In the genomic region with DNA sequence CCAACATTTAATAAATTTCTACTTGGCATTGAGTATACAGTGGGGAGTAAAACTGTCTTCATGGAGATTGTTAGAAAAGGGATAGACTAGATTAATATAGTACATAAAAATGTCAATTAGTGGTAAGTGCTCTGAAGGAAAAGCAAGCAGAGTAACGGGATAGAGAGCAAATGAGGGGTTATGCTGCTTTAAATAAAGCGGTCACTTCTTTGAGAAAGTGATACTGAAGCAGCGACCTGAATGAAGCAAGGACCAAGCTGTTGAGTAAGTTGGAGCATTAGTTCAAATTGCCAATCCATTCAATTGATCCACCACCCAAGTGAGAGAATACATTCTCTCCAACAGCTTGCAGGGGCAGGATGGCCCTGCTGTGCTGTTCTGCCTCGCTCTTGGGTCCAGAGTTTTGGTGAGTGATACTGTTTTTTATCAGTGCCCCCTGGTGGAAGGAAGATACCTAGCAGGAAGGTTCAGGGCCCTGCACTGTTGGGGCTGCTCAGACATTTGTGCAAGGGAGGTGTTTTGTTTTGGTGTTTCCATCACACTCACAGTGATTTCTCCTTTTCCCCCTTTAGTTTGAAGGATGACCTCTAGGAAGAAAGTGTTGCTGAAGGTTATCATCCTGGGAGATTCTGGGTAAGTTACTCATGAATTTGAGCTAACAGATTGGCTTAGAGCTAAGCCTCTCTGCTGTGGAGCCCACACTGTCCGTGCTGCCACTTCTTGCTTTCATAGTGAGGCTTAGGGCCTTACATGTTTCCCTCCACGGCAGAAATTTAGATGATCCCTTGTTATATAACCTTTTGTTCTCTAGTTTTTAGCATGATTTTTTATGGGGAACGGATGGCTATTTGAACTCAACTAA, we compare ENCODE assay signal across 8 cellular contexts.
DNase-seq lines count a peak whose midpoint lies in the region; ATAC-seq and TF ChIP-seq lines count a peak whose summit lies in the region.

No MANE protein-coding gene starts in this region.

- peak; percentile 91 to 92 for ATAC-seq in right cardiac atrium
- ATAC-seq in HG03097 (IDR thresholded peaks at IDR 0.05; ENCODE audit: low FRiP score, unreplicated experiment) = no peak

- H3K4me1 ChIP-seq in HAP-1 = peaks cover 4% of the 10 kb centered on the region
- H3K4me1 ChIP-seq in right cardiac atrium (ENCODE audit: control insufficient read depth, insufficient read depth, low read length) = peaks cover 10% of the 10 kb centered on the region
- H3K4me1 ChIP-seq in sigmoid colon = peaks cover 0 to 29% (median 23%) of the 10 kb centered on the region in 4 donors

- no peak overlapping the region for H3K4me2 ChIP-seq in SU-DHL-6 (ENCODE audit: low read depth, low read length, poor library complexity, severe bottlenecking)

- peak; percentile 74 for TF ChIP-seq CTCF in SU-DHL-6 (IDR thresholded peaks at IDR 0.05; ENCODE audit: insufficient read depth, low read length, poor library complexity, severe bottlenecking)
- TF ChIP-seq CTCF in sigmoid colon (IDR thresholded peaks at IDR 0.05) = peak; percentile 59 to 86 (median 81)

- no peaks in the 10 kb centered on the region for H4K20me1 ChIP-seq in SU-DHL-6 (ENCODE audit: low read depth, low read length)

- DNase-seq in GM03348 (ENCODE audit: low spot score) (peak; percentile 82), HAP-1 (ENCODE audit: low spot score in 2 of 2) (peak; percentile 58 to 76), MV-4-11 (lab: John Stamatoyannopoulos, UW) (peak; percentile 51), amniotic stem cell (lab: John Stamatoyannopoulos, UW) (peak; percentile 22), right cardiac atrium (peak; percentile 33 to 72 (median 55)), sigmoid colon (peak; percentile 71)

- H3K9ac ChIP-seq in SU-DHL-6 (ENCODE audit: low read length) = no peak overlapping the region

- TF ChIP-seq POLR2A in sigmoid colon (IDR thresholded peaks at IDR 0.05) = no peak

- intact Hi-C loops in right cardiac atrium (cut with DNase I) (loop anchor here in 3 of 4 donors (5.0 to 10.0 kb wide), 3 partner anchors 50 to 113 kb away; no protein-coding TSS in a partner anchor), sigmoid colon (cut with DNase I) (loop anchor here (1.0 to 2.0 kb wide), 3 partner anchors 68 to 177 kb away; a partner anchor contains a TSS)

- H3K9me2 ChIP-seq in SU-DHL-6 (replicated peaks; ENCODE audit: insufficient read depth, low read length) = no peaks in the 10 kb centered on the region

- no peak overlapping the region for H2AFZ ChIP-seq in SU-DHL-6 (ENCODE audit: low read depth, low read length, severe bottlenecking)

- TF ChIP-seq EP300 in sigmoid colon (IDR thresholded peaks at IDR 0.05) = no peak

- in situ Hi-C loops in HAP-1 (cut with MboI; ENCODE audit: low sequenced_read_pairs) = loop anchor here (10.0 kb wide), 1 partner anchor 170 kb away; no protein-coding TSS in a partner anchor

- no peaks in the 10 kb centered on the region for H3K9me3 ChIP-seq in HAP-1
- no peaks in the 10 kb centered on the region for H3K9me3 ChIP-seq in SU-DHL-6 (ENCODE audit: insufficient read depth, low read length)
- H3K9me3 ChIP-seq in right cardiac atrium (ENCODE audit: control insufficient read depth, low read length) = no peaks in the 10 kb centered on the region
- H3K9me3 ChIP-seq in sigmoid colon = no peaks in the 10 kb centered on the region

- H3K27me3 ChIP-seq in HAP-1 (ENCODE audit: low read depth) (no peaks in the 10 kb centered on the region), SU-DHL-6 (ENCODE audit: low read length) (no peaks in the 10 kb centered on the region), right cardiac atrium (ENCODE audit: control insufficient read depth, insufficient read depth) (no peaks in the 10 kb centered on the region), sigmoid colon (no peaks in the 10 kb centered on the region)

- H3K4me3 ChIP-seq in HAP-1 (no peak overlapping the region), SU-DHL-6 (ENCODE audit: insufficient read depth, low read length, poor library complexity, severe bottlenecking) (no peak overlapping the region), right cardiac atrium (ENCODE audit: low read length) (no peak overlapping the region), sigmoid colon (no peak overlapping the region)

- H3K36me3 ChIP-seq in HAP-1 (replicated peaks) (peaks cover 47% of the 10 kb centered on the region), SU-DHL-6 (ENCODE audit: low read length) (peaks cover 16% of the 10 kb centered on the region; the same call in 1 of the 2 replicates), sigmoid colon (peaks cover 9 to 43% (median 19%) of the 10 kb centered on the region in 4 donors)

- WGBS in right cardiac atrium = 52% methylated on average over 7 of the region's 7 CpGs
- 55 to 68% methylated on average over 7 of the region's 7 CpGs for WGBS in sigmoid colon, 2 donors

- H3K27ac ChIP-seq in SU-DHL-6 (ENCODE audit: low read depth, low read length) (no peak overlapping the region; the same call in 1 of the 2 replicates), right cardiac atrium (ENCODE audit: low read length) (no peak overlapping the region), sigmoid colon (peak overlapping the region; percentile 29 to 63 (median 50))

- peaks cover 54% of the 10 kb centered on the region for H3K79me2 ChIP-seq in SU-DHL-6 (ENCODE audit: insufficient read depth, low read length)

- peaks cover 18% of the 10 kb centered on the region for H3F3A ChIP-seq in SU-DHL-6 (ENCODE audit: insufficient read depth)

Comparison
In these comparisons a context has a peak if more than half of its experiments do, and no peak if none do; other contexts are left out.
1. DNase-seq: peak in every context shown above with its lines; median percentile 82 in GM03348; 71 in sigmoid colon; 67 in HAP-1; 55 in right cardiac atrium; 51 in MV-4-11; 22 in amniotic stem cell.
2. H3K27ac ChIP-seq: peak in sigmoid colon (4 of 4); none in SU-DHL-6 (single experiment) and right cardiac atrium (single experiment).